ENCODE assay signal across 12 cellular contexts in genomic region chr20:14712302-14712739, GRCh38.
DNase-seq lines count a peak whose midpoint lies in the region; ATAC-seq and TF ChIP-seq lines count a peak whose summit lies in the region.
"Had no signal": no experiment of that assay in that cellular context is flagged by ENCODE, and none has a peak within 500 bp of the region (broad histone marks: within the 10 kb centered on the region; RNA-seq: fewer than 3 reads in every experiment).

No MANE protein-coding gene starts in this region.

- H4K20me1 ChIP-seq in H9 (ENCODE audit: control insufficient read depth, insufficient read depth, insufficient read length) = no peaks in the 10 kb centered on the region

- no peak overlapping the region for H3K4me2 ChIP-seq in H9 (ENCODE audit: insufficient read depth, insufficient read length, low read length)

- no peak overlapping the region for H2BK20ac ChIP-seq in H9 (ENCODE audit: low read depth, low read length, poor library complexity, severe bottlenecking)

- H3K9me3 Mint-ChIP-seq in H9 = peaks cover 0 to 2% of the 10 kb centered on the region in 2 experiments; a peak in 1 of 5 replicates

- H2BK5ac ChIP-seq in H9 (ENCODE audit: insufficient read length, low read length) = no peak overlapping the region

- H3T11ph ChIP-seq in H9 (ENCODE audit: low read length) = no peak overlapping the region

- peak overlapping the region in 2 of 3 experiments; percentile 76 to 83; a peak in 4 of 7 replicates for H3K27ac Mint-ChIP-seq in H9
- H3K27ac Mint-ChIP-seq: activated naive CD4-positive, alpha-beta T cell treated with anti-CD3 and anti-CD28 coated beads, Interleukin-2, amount 50 U/mL, for 72 hours; naive thymus-derived CD8-positive, alpha-beta T cell had no signal

- H2AFZ ChIP-seq in H9 (ENCODE audit: low read length) = no peak overlapping the region

- H2BK120ac ChIP-seq in H9 (ENCODE audit: low read depth, low read length, poor library complexity, severe bottlenecking) = no peak overlapping the region

- no peaks in the 10 kb centered on the region for H3K27me3 ChIP-seq in H9 (ENCODE audit: insufficient read depth, low read length)

- no peak overlapping the region for H4K5ac ChIP-seq in H9 (ENCODE audit: insufficient read length, low read depth, low read length)

- H3K79me2 ChIP-seq in H9 (ENCODE audit: insufficient read depth, low read length) = no peaks in the 10 kb centered on the region

- H3K9me3 ChIP-seq in H9 (ENCODE audit: control insufficient read depth, low read depth, low read length) = no peaks in the 10 kb centered on the region

- WGBS in H9 (ENCODE audit: extremely low coverage, insufficient read length, low lambda C conversion rate) = no CpG with 5 or more reads among the region's 6 CpGs

- H3K9ac ChIP-seq in H9 (ENCODE audit: extremely low read depth, insufficient read length, low read length) = no peak overlapping the region

- no peak overlapping the region for H3K56ac ChIP-seq in H9 (ENCODE audit: insufficient read length, low read depth, low read length)

- no peak overlapping the region for H3K4ac ChIP-seq in H9 (ENCODE audit: low read depth, low read length)

- no peaks in the 10 kb centered on the region for H3K79me1 ChIP-seq in H9 (ENCODE audit: insufficient read depth, low read depth, low read length, poor library complexity, severe bottlenecking)

- no peak overlapping the region for H3K18ac ChIP-seq in H9 (ENCODE audit: insufficient read length, low read depth, low read length)

- H3K4me3 Mint-ChIP-seq in H9 = no peak overlapping the region
- H3K4me3 Mint-ChIP-seq: naive thymus-derived CD8-positive, alpha-beta T cell had no signal

- H3K14ac ChIP-seq in H9 (ENCODE audit: insufficient read depth, low read length) = no peak overlapping the region

- no peak overlapping the region for H3K23ac ChIP-seq in H9 (ENCODE audit: insufficient read length, low read depth, low read length)

- H2AK5ac ChIP-seq in H9 (ENCODE audit: insufficient read length, low read length) = no peak overlapping the region

- no peak for TF ChIP-seq CTCF in H9 (conservative IDR thresholded peaks at IDR 0.05)

- no peak overlapping the region for H3K27ac ChIP-seq in H9 (ENCODE audit: insufficient read length, low read depth, low read length)

- H3K23me2 ChIP-seq in H9 (ENCODE audit: insufficient read length, low read depth, low read length, poor library complexity, severe bottlenecking) = no peaks in the 10 kb centered on the region

- no peak for DNase-seq in H9
- peak; percentile 54 for DNase-seq in glomerular visceral epithelial cell (ENCODE audit: extremely low spot score)
- DNase-seq in renal cortical epithelial cell (ENCODE audit: low read depth) = peak; percentile 96
- DNase-seq in stimulated activated CD4-positive, alpha-beta T cell treated with anti-CD3 and anti-CD28 coated beads, Interleukin-2, amount 100 ng/mL, for 24 hours = no peak
- DNase-seq in RKO (ENCODE audit: low spot score) = no peak
- no peak for DNase-seq in mesenteric fat pad (ENCODE audit: low spot score)
- DNase-seq: naive thymus-derived CD8-positive, alpha-beta T cell; stimulated activated CD4-positive, alpha-beta T cell treated with anti-CD3 and anti-CD28 coated beads, Interleukin-4, amount 100 ng/mL, for 4 hours had no signal

- peaks cover 76 to 77% of the 10 kb centered on the region in 2 experiments for H3K4me1 Mint-ChIP-seq in H9
- H3K4me1 Mint-ChIP-seq: naive thymus-derived CD8-positive, alpha-beta T cell had no signal

- no peak overlapping the region for H2BK12ac ChIP-seq in H9 (ENCODE audit: insufficient read length, low read depth, low read length)

- peaks cover 0 to 8% (median 4%) of the 10 kb centered on the region in 3 experiments; a peak in 3 of 7 replicates for H3K36me3 Mint-ChIP-seq in H9 (ENCODE audit: insufficient read depth in 1 of 3, low read depth in 3 of 3)
- H3K36me3 Mint-ChIP-seq: activated naive CD4-positive, alpha-beta T cell treated with anti-CD3 and anti-CD28 coated beads, Interleukin-2, amount 50 U/mL, for 72 hours; naive thymus-derived CD8-positive, alpha-beta T cell had no signal

- H3K4me1 ChIP-seq in H9 (ENCODE audit: insufficient read depth, low read length) = peaks cover 4% of the 10 kb centered on the region; the same call in 1 of the 2 replicates

- H2BK15ac ChIP-seq in H9 (ENCODE audit: low read depth, low read length) = no peak overlapping the region

- ATAC-seq in SK-N-SH treated with all-trans-retinoic acid at 6 μM for 48 hours = peak; percentile 98
- ATAC-seq in GM21360 (IDR thresholded peaks at IDR 0.05; ENCODE audit: unreplicated experiment) = no peak
- ATAC-seq: activated CD4-positive, CD25-positive, alpha-beta regulatory T cell treated with anti-CD3 and anti-CD28 coated beads, Interleukin-2, amount 50 U/mL, for 24 hours; activated naive CD4-positive, alpha-beta T cell treated with anti-CD3 and anti-CD28 coated beads, Interleukin-2, amount 50 U/mL, for 72 hours; naive thymus-derived CD8-positive, alpha-beta T cell had no signal

- H4K8ac ChIP-seq in H9 (replicated peaks; ENCODE audit: insufficient read length, low read depth, low read length) = no peak overlapping the region

- H4K91ac ChIP-seq in H9 (ENCODE audit: insufficient read length, low read depth, low read length) = no peak overlapping the region

- H3K27me3 Mint-ChIP-seq in H9 (ENCODE audit: low read depth) = no peaks in the 10 kb centered on the region
- H3K27me3 Mint-ChIP-seq: naive thymus-derived CD8-positive, alpha-beta T cell had no signal

TF ChIP-seq in SK-N-SH treated with all-trans-retinoic acid at 6 μM for 48 hours, 23 proteins besides CTCF, POLR2A, EP300 and RAD21:
- no peak for TF ChIP-seq ZNF565 (CRISPR knock-in tag; conservative IDR thresholded peaks at IDR 0.05; ENCODE audit: low read depth)
- 0 out of 2 replicates have a peak, but pooled peaks have one; percentile 26 for TF ChIP-seq ESRRG (CRISPR knock-in tag; IDR thresholded peaks at IDR 0.05)
- peak; percentile 41; the same call in 1 of the 2 replicates for TF ChIP-seq PATZ1 (CRISPR knock-in tag; IDR thresholded peaks at IDR 0.05; ENCODE audit: borderline replicate concordance)
- TF ChIP-seq PPARA (CRISPR knock-in tag; IDR thresholded peaks at IDR 0.05; ENCODE audit: borderline replicate concordance) = no peak
- no peak for TF ChIP-seq POU6F1 (CRISPR knock-in tag; IDR thresholded peaks at IDR 0.05; ENCODE audit: borderline replicate concordance, low read depth)
- TF ChIP-seq CREB5 (CRISPR knock-in tag; IDR thresholded peaks at IDR 0.05; ENCODE audit: low read depth) = peak; percentile 69
- 0 out of 2 replicates have a peak, but pooled peaks have one; percentile 48 for TF ChIP-seq GLIS3 (CRISPR knock-in tag; IDR thresholded peaks at IDR 0.05)
- no peak for TF ChIP-seq CSDC2 (CRISPR knock-in tag; IDR thresholded peaks at IDR 0.05)
- TF ChIP-seq ISL1 (CRISPR knock-in tag; IDR thresholded peaks at IDR 0.05) = peak; percentile 94
- peak; percentile 64; the same call in 1 of the 2 replicates for TF ChIP-seq TOX (CRISPR knock-in tag; IDR thresholded peaks at IDR 0.05; ENCODE audit: borderline replicate concordance)
- TF ChIP-seq SNAI2 (CRISPR knock-in tag; IDR thresholded peaks at IDR 0.05) = no peak
- no peak for TF ChIP-seq TCF4 (CRISPR knock-in tag; IDR thresholded peaks at IDR 0.05; ENCODE audit: borderline replicate concordance)
- TF ChIP-seq ZNF70 (CRISPR knock-in tag; IDR thresholded peaks at IDR 0.05) = no peak

Comparison
In these comparisons a context has a peak if more than half of its experiments do, and no peak if none do; other contexts are left out.
1. DNase-seq: peak in glomerular visceral epithelial cell (single experiment) and renal cortical epithelial cell (single experiment); none in H9 (single experiment), stimulated activated CD4-positive, alpha-beta T cell treated with anti-CD3 and anti-CD28 coated beads, Interleukin-2, amount 100 ng/mL, for 24 hours (0 of 2), RKO (single experiment) and mesenteric fat pad (single experiment).